ENCODE assay signal across 14 cellular contexts in genomic region chr18:59143441-59143840, GRCh38. TPM values are rescaled to one million over a fixed set of nuclear protein-coding genes. Genes with fewer than 3 reads are reported as not detected.
A peak's percentile ranks its signal among the peaks of the same experiment; 100 is the strongest.
DNase-seq lines count a peak whose midpoint lies in the region; ATAC-seq and TF ChIP-seq lines count a peak whose summit lies in the region.
"Had no signal": no experiment of that assay in that cellular context is flagged by ENCODE, and none has a peak within 500 bp of the region (broad histone marks: within the 10 kb centered on the region; RNA-seq: fewer than 3 reads in every experiment).

No MANE protein-coding gene starts in this region.

- intact Hi-C loops in CD4-positive, alpha-beta T cell (cut with DNase I, micrococcal nuclease), result loop anchor here (2.0 to 10.0 kb wide), 4 partner anchors 211 to 1516 kb away; partner anchors contain the start of genes LMAN1 (in 2 of the 2) and NEDD4L (in 1 of the 2)

- no peaks in the 10 kb centered on the region for H3K9me3 ChIP-seq in CD4-positive, alpha-beta T cell (ENCODE audit: control insufficient read depth, low read length)

- CTCF ChIA-PET in CD4-positive, alpha-beta T cell (lab: Charles Lee), result interaction anchor here (1.4 kb wide), 1 partner anchor 11 kb away, joined by 3 read pairs; no protein-coding TSS in a partner anchor

- peak overlapping the region; percentile 78 for H3K4me3 Mint-ChIP-seq in CD4-positive, alpha-beta T cell
- H3K4me3 Mint-ChIP-seq in IgD-negative memory B cell (peak overlapping the region; percentile 38 to 100 (median 82)), chondrocyte (ENCODE audit: unreplicated experiment) (no peak overlapping the region)

- no peaks in the 10 kb centered on the region for H3K27me3 ChIP-seq in CD4-positive, alpha-beta T cell (ENCODE audit: control insufficient read depth, insufficient read depth, low read length)

- H3K27ac Mint-ChIP-seq in CD4-positive, alpha-beta T cell, result peak overlapping the region; percentile 64
- H3K27ac Mint-ChIP-seq in IgD-negative memory B cell, result peak overlapping the region; percentile 100
- H3K27ac Mint-ChIP-seq in chondrocyte (ENCODE audit: unreplicated experiment), result peak overlapping the region; percentile 8

- ATAC-seq in CD4-positive, alpha-beta T cell (ENCODE audit: poor library complexity), result no peak

- H3K36me3 Mint-ChIP-seq in CD4-positive, alpha-beta T cell (ENCODE audit: low read depth), result peaks cover 10% of the 10 kb centered on the region
- H3K36me3 Mint-ChIP-seq in IgD-negative memory B cell, result peaks cover 3% of the 10 kb centered on the region
- no peaks in the 10 kb centered on the region for H3K36me3 Mint-ChIP-seq in chondrocyte (ENCODE audit: low read depth)

- in situ Hi-C loops in GM13976 (cut with MboI; ENCODE audit: low sequenced_read_pairs, unreplicated experiment), result no loop called here

- TF ChIP-seq CTCF in CD4-positive, alpha-beta T cell (IDR thresholded peaks at IDR 0.05), result no peak
- TF ChIP-seq CTCF in GM13976 (IDR thresholded peaks at IDR 0.05; ENCODE audit: borderline replicate concordance, control extremely low read depth, extremely low read depth, insufficient read depth, missing control alignments), result no peak
- TF ChIP-seq CTCF in chondrocyte (IDR thresholded peaks at IDR 0.05), result no peak

- POLR2A ChIA-PET in CD4-positive, alpha-beta T cell (lab: Charles Lee), result interaction anchor here (0.6 kb wide), 1 partner anchor 654 kb away, joined by 3 read pairs; no protein-coding TSS in a partner anchor

- peaks cover 71% of the 10 kb centered on the region for H3K4me1 Mint-ChIP-seq in CD4-positive, alpha-beta T cell (ENCODE audit: low read depth)
- H3K4me1 Mint-ChIP-seq in IgD-negative memory B cell (peaks cover 45 to 53% (median 50%) of the 10 kb centered on the region in 3 donors), chondrocyte (ENCODE audit: low read depth) (peaks cover 22% of the 10 kb centered on the region)

- no peak overlapping the region for H3K27ac ChIP-seq in CD4-positive, alpha-beta T cell (ENCODE audit: low read depth, low read length)

- no peaks in the 10 kb centered on the region for H3K9me3 Mint-ChIP-seq in CD4-positive, alpha-beta T cell
- H3K9me3 Mint-ChIP-seq in IgD-negative memory B cell (no peaks in the 10 kb centered on the region), chondrocyte (ENCODE audit: low read depth) (no peaks in the 10 kb centered on the region)

- DNase-seq in CD4-positive, alpha-beta T cell, result no peak
- DNase-seq in GM13976 (ENCODE audit: low spot score) (peak; percentile 52), chondrocyte (ENCODE audit: low spot score) (no peak), KG1 (lab: John Stamatoyannopoulos, UW) (no peak), NCI-H2227 (lab: John Stamatoyannopoulos, UW; ENCODE audit: unreplicated experiment) (no peak), SHP77 treated with DMSO at 0.1 percent for 48 hours (lab: John Stamatoyannopoulos, UW) (no peak), SW 1271 (lab: John Stamatoyannopoulos, UW) (no peak)
- DNase-seq: activated CD8-positive, alpha-beta memory T cell treated with anti-CD3 and anti-CD28 coated beads, Interleukin-2, amount 50 U/mL, for 4 hours; cerebellar nuclear complex; foreskin fibroblast; NCI-H1417 treated with DMSO at 0.1 percent for 48 hours; occipital lobe; stimulated activated CD4-positive, alpha-beta T cell treated with anti-CD3 and anti-CD28 coated beads, Interleukin-4, amount 100 ng/mL, for 1 hour had no signal

- H3K27me3 Mint-ChIP-seq in CD4-positive, alpha-beta T cell, result no peaks in the 10 kb centered on the region
- no peaks in the 10 kb centered on the region for H3K27me3 Mint-ChIP-seq in IgD-negative memory B cell
- H3K27me3 Mint-ChIP-seq in chondrocyte (ENCODE audit: low read depth), result no peaks in the 10 kb centered on the region

RNA-seq across cellular contexts. Expression of gene SEC11C, which starts 3.8 kb away (rescaled TPM):
- total RNA-seq in CD4-positive, alpha-beta T cell, result 10 to 100 TPM; 42.0 to 44.1 TPM
- polyA plus RNA-seq in IgD-negative memory B cell, result 260 TPM
- 27.6 to 51.1 TPM (median 32.8 TPM) in 3 replicates for total RNA-seq in chondrocyte

Comparison
In these comparisons a context has a peak if more than half of its experiments do, and no peak if none do; other contexts are left out.
1. H3K27ac Mint-ChIP-seq: peak in every context shown above with its lines; median percentile 100 in IgD-negative memory B cell; 64 in CD4-positive, alpha-beta T cell; 8 in chondrocyte.